In the genomic region with DNA sequence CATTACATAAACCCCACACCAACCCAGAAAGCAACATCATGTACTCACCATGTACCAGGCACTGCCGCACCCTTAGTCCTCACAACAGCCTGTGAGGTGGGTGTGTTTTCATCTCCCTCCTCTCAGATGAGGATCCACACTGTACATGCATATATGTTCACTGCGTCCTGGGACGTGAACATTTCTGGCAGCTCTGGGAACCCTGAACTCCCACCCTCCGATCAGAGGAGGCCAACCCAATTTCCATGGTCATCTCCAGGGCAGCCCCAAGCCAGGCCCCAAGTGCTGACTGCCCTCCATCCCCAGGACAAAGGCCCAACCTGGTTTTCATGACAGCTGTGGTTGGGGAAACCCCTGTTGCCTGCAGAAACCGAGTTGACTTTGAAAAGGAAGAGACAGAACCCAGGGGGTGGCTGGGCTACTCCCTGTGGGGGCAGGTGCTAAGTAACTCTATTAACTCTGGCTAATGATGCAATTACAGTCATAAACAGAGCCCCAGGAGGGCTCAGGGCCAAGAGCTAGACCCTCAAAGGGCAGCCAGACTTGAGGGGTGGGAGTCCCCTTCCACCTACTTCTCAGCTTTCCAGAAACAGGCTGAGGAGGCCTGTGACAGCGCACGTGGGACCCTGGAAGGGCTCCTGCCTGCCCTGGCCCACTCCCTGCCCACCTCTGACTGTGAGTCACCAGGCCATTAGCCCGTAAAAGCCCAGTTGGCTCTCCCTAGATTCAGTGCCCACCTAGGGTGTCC, we compare ENCODE assay signal across 9 cellular contexts. TPM values are rescaled to one million over a fixed set of nuclear protein-coding genes. Genes with fewer than 3 reads are reported as not detected.
DNase-seq lines count a peak whose midpoint lies in the region; ATAC-seq, FAIRE-seq and TF ChIP-seq lines count a peak whose summit lies in the region.
"Had no signal": no experiment of that assay in that cellular context is flagged by ENCODE, and none has a peak within 500 bp of the region (broad histone marks: within the 10 kb centered on the region; RNA-seq: fewer than 3 reads in every experiment).

No MANE protein-coding gene starts in this region.

- peak overlapping the region; percentile 92 to 93 for H3K27ac Mint-ChIP-seq in stimulated activated naive CD8-positive, alpha-beta T cell treated with anti-CD3 and anti-CD28 coated beads, Interleukin-15, amount 100 ng/mL, for 72 hours

- H3K4me3 ChIP-seq in SU-DHL-6 (ENCODE audit: insufficient read depth, low read length, poor library complexity, severe bottlenecking) = peak overlapping the region; percentile 63
- peak overlapping the region; percentile 92 for H3K4me3 ChIP-seq in GM12878
- H3K4me3 ChIP-seq in mononuclear cell (ENCODE audit: low read length) = peak overlapping the region; percentile 81

- 3% methylated on average over 8 of the region's 8 CpGs for WGBS in GM12878 (ENCODE audit: insufficient coverage, insufficient replicate concordance, low lambda C conversion rate, missing lambda C conversion rate)

- H3K4me2 ChIP-seq in SU-DHL-6 (ENCODE audit: low read depth, low read length, poor library complexity, severe bottlenecking) (peak overlapping the region; percentile 74), GM12878 (ENCODE audit: control insufficient read depth, insufficient read depth) (peak overlapping the region; percentile 99)

- H3K27ac ChIP-seq in SU-DHL-6 (ENCODE audit: low read depth, low read length) (peak overlapping the region; percentile 93), GM12878 (ENCODE audit: control insufficient read depth, insufficient read depth) (peak overlapping the region; percentile 98)

- no peaks in the 10 kb centered on the region for H3K9me2 ChIP-seq in SU-DHL-6 (replicated peaks; ENCODE audit: insufficient read depth, low read length)

- POLR2A ChIA-PET in GM12878 (lab: Charles Lee) = interaction anchor here (0.7 to 9.6 kb wide), 7 partner anchors 14 to 399 kb away, joined by 3 to 293 read pairs (median 6); no protein-coding TSS in a partner anchor

- H3K4me1 ChIP-seq in GM12878 (ENCODE audit: control insufficient read depth, insufficient read depth, low read length) = peaks cover 25% of the 10 kb centered on the region
- H3K4me1 ChIP-seq in mononuclear cell (ENCODE audit: insufficient read depth, low read length) = peaks cover 67% of the 10 kb centered on the region

- intact Hi-C loops in GM12878 (cut with micrococcal nuclease; ENCODE audit: unreplicated experiment) = loop anchor here (1.0 to 10.0 kb wide), 4 partner anchors 9 to 658 kb away; a partner anchor contains a TSS

- H3K36me3 ChIP-seq in SU-DHL-6 (ENCODE audit: low read length) = no peaks in the 10 kb centered on the region
- H3K36me3 ChIP-seq in GM12878 (ENCODE audit: control insufficient read depth in 2 of 2, insufficient read depth in 2 of 2, low read length in 1 of 2) = peaks cover 2 to 5% of the 10 kb centered on the region in 2 experiments; a peak in 1 of 4 replicates

- ATAC-seq in HG02798 (IDR thresholded peaks at IDR 0.05; ENCODE audit: poor library complexity, unreplicated experiment) = peak; percentile 33
- peak; percentile 53 for ATAC-seq in GM12878
- peak; percentile 72 for ATAC-seq in stimulated activated naive CD8-positive, alpha-beta T cell treated with anti-CD3 and anti-CD28 coated beads, Interleukin-15, amount 100 ng/mL, for 72 hours

- H3K4me1 Mint-ChIP-seq in stimulated activated naive CD8-positive, alpha-beta T cell treated with anti-CD3 and anti-CD28 coated beads, Interleukin-15, amount 100 ng/mL, for 72 hours = peaks cover 55% of the 10 kb centered on the region

- peak; percentile 61 for TF ChIP-seq POLR2A in GM12878 (IDR thresholded peaks at IDR 0.05; ENCODE audit: low read depth, low read length)

- RAD21 ChIA-PET in GM12878 (lab: Charles Lee; ENCODE audit: unreplicated experiment) = interaction anchor here (0.6 to 8.5 kb wide), 10 partner anchors 15 to 1039 kb away, joined by 3 to 300 read pairs (median 4); a partner anchor contains a TSS

- no peak for DNase-seq in GM18507 (ENCODE audit: extremely low spot score, insufficient read length, low read depth)
- peak; percentile 62 for DNase-seq in GM12878 (ENCODE audit: low read depth, low spot score)
- peak; percentile 70 to 83 for DNase-seq in stimulated activated naive CD8-positive, alpha-beta T cell treated with anti-CD3 and anti-CD28 coated beads, Interleukin-15, amount 100 ng/mL, for 72 hours
- DNase-seq in amniotic stem cell (lab: John Stamatoyannopoulos, UW) = no peak
- no peak for DNase-seq in SK-N-DZ (ENCODE audit: low spot score)

- peak overlapping the region; percentile 56 to 85 for H3K4me3 Mint-ChIP-seq in stimulated activated naive CD8-positive, alpha-beta T cell treated with anti-CD3 and anti-CD28 coated beads, Interleukin-15, amount 100 ng/mL, for 72 hours

- H3K9ac ChIP-seq in SU-DHL-6 (ENCODE audit: low read length) = peak overlapping the region; percentile 78
- H3K9ac ChIP-seq in GM12878 (ENCODE audit: control insufficient read depth, insufficient read depth, low read length) = peak overlapping the region; percentile 93

- H3F3A ChIP-seq in SU-DHL-6 (ENCODE audit: insufficient read depth) = peaks cover 28% of the 10 kb centered on the region

- TF ChIP-seq RAD21 in GM12878 (IDR thresholded peaks at IDR 0.05; ENCODE audit: insufficient read depth, low read depth, low read length) = no peak; the same call in 1 of the 2 replicates

- TF ChIP-seq CTCF in SU-DHL-6 (IDR thresholded peaks at IDR 0.05; ENCODE audit: insufficient read depth, low read length, poor library complexity, severe bottlenecking) (no peak), GM12878 (IDR thresholded peaks at IDR 0.05 in 2 of 3, conservative IDR thresholded peaks at IDR 0.05 in 1 of 3; ENCODE audit: control insufficient read depth in 2 of 3, extremely low read depth in 1 of 3, insufficient read depth in 1 of 3, low read depth in 3 of 3, low read length in 3 of 3) (no peak)

- peak; percentile 98 for FAIRE-seq in GM18507 (lab: Jason Lieb, UNC)
- peak; percentile 80 for FAIRE-seq in GM12878 (lab: Jason Lieb, UNC)
- FAIRE-seq: bronchial epithelial cell had no signal

- H3K79me2 ChIP-seq in SU-DHL-6 (ENCODE audit: insufficient read depth, low read length) (peaks cover 58% of the 10 kb centered on the region), GM12878 (ENCODE audit: control insufficient read depth, insufficient read depth, low read length) (peaks cover 69% of the 10 kb centered on the region)

- H3K9me3 ChIP-seq in SU-DHL-6 (ENCODE audit: insufficient read depth, low read length) (no peaks in the 10 kb centered on the region), GM12878 (replicated peaks; ENCODE audit: control insufficient read depth, insufficient read depth, low read length) (no peaks in the 10 kb centered on the region), mononuclear cell (ENCODE audit: low read depth, low read length) (no peaks in the 10 kb centered on the region)

- no TSS peak for BruUV-seq in GM12878 (replicated peaks; lab: Mats Ljungman, UMichigan)

- H3K27me3 ChIP-seq in SU-DHL-6 (ENCODE audit: low read length) (no peaks in the 10 kb centered on the region), GM12878 (replicated peaks in 1 of 2; ENCODE audit: control insufficient read depth in 2 of 2, insufficient read depth in 2 of 2, low read length in 1 of 2) (no peaks in the 10 kb centered on the region; a peak in 1 of 4 replicates), mononuclear cell (ENCODE audit: insufficient read depth, low read length) (no peaks in the 10 kb centered on the region)

- H3K27me3 Mint-ChIP-seq in stimulated activated naive CD8-positive, alpha-beta T cell treated with anti-CD3 and anti-CD28 coated beads, Interleukin-15, amount 100 ng/mL, for 72 hours = no peaks in the 10 kb centered on the region

- CTCF ChIA-PET in GM12878 (lab: Yijun Ruan, JAX) = interaction anchor here (0.8 to 6.2 kb wide), 11 partner anchors 11 to 400 kb away, joined by 3 to 87 read pairs (median 9); a partner anchor contains a TSS

- in situ Hi-C loops in GM12878 (cut with MboI) = no loop called here

- H3K9me3 Mint-ChIP-seq in stimulated activated naive CD8-positive, alpha-beta T cell treated with anti-CD3 and anti-CD28 coated beads, Interleukin-15, amount 100 ng/mL, for 72 hours = no peaks in the 10 kb centered on the region

- H4K20me1 ChIP-seq in SU-DHL-6 (ENCODE audit: low read depth, low read length) (no peaks in the 10 kb centered on the region), GM12878 (ENCODE audit: control insufficient read depth, insufficient read depth) (no peaks in the 10 kb centered on the region)

- TF ChIP-seq EP300 in GM12878 (IDR thresholded peaks at IDR 0.05; ENCODE audit: borderline replicate concordance in 1 of 2, control insufficient read depth in 1 of 2, low read depth in 2 of 2, low read length in 2 of 2) = peak; percentile 46 to 64; a peak in 2 of 4 replicates

- H2AFZ ChIP-seq in SU-DHL-6 (ENCODE audit: low read depth, low read length, severe bottlenecking) = no peak overlapping the region
- H2AFZ ChIP-seq in GM12878 (ENCODE audit: control insufficient read depth, low read depth, low read length) = no peak overlapping the region

- SMC1A ChIA-PET in GM12878 (lab: Charles Lee; ENCODE audit: uncharacterized antibody, unreplicated experiment) = interaction anchor here (1.2 to 8.5 kb wide), 8 partner anchors 8 to 445 kb away, joined by 3 to 168 read pairs (median 14); no protein-coding TSS in a partner anchor

RNA-seq across cellular contexts. Expression of a gene that starts 2.6 kb away (rescaled TPM):
- 91.8 and 108 TPM in 2 replicates for total RNA-seq in GM12878 (2013; cell fraction: nucleolus; rRNA removed)
- total RNA-seq in GM12878 (2014; rRNA removed) (95.7 and 97.9 TPM in 2 replicates), GM12878 (2014; rRNA removed; fragmentation: Illumina TruSeq; extraction: Trizol) (30.7 and 31.4 TPM in 2 replicates), GM12878 (2021) (97.7 and 108 TPM in 2 replicates), mononuclear cell (18.1 TPM)
- polyA plus RNA-seq in GM12878 (2011; ENCODE audit: low read depth) = 42.6 TPM
- polyA plus RNA-seq in GM12878 (2011; rRNA removed) (22.8 and 62.1 TPM in 2 replicates), GM12878 (2014; fragmentation: Illumina TruSeq; extraction: Trizol) (6.6 and 22.4 TPM in 2 replicates), GM12878 (2014; fragmentation: Nextera tagmentation; extraction: Ambion mirVana) (1 to 10 TPM in 1 of 2 experiments, under 1 TPM in 1; 0.84 to 2.6 TPM), GM12878 (2014; rRNA removed) (107 and 133 TPM in 2 replicates), GM12878 (2016; fragmentation: Nextera tagmentation; extraction: Ambion mirVana) (10 to 100 TPM; 59.4 to 64.3 TPM)
- polyA plus RNA-seq in GM12878 (2011; cell fraction: cytosol; rRNA removed) = 56.5 and 88.1 TPM in 2 replicates
- 83.6 and 85.7 TPM in 2 replicates for polyA plus RNA-seq in GM12878 (2011; cell fraction: nucleus; rRNA removed)
- 59.0 and 84.4 TPM in 2 replicates for polyA plus RNA-seq in GM12878 (2012)
- polyA minus RNA-seq in GM12878 (2011; rRNA and poly(A)+ RNA removed) = 46.4 and 70.0 TPM in 2 replicates
- polyA minus RNA-seq in GM12878 (2011; cell fraction: cytosol; rRNA and poly(A)+ RNA removed) = 35.4 and 37.4 TPM in 2 replicates
- 29.1 and 40.5 TPM in 2 replicates for polyA minus RNA-seq in GM12878 (2011; cell fraction: nucleus; rRNA and poly(A)+ RNA removed)
- polyA plus RNA-seq in SK-N-DZ (2014; cell fraction: cytosol; rRNA removed) = 3.0 and 3.2 TPM in 2 replicates
- 2.7 and 2.8 TPM in 2 replicates for polyA plus RNA-seq in SK-N-DZ (2014; cell fraction: nucleus; rRNA removed)

RNA-seq across cellular contexts. Expression of a gene that starts 14.4 kb away (rescaled TPM):
- not detected in 2 replicates for total RNA-seq in GM12878 (2013; cell fraction: nucleolus; rRNA removed)
- total RNA-seq in GM12878 (2014; rRNA removed) (not detected in 2 replicates), GM12878 (2014; rRNA removed; fragmentation: Illumina TruSeq; extraction: Trizol) (not detected in 2 replicates), GM12878 (2021) (0.26 and 1.2 TPM in 2 replicates), mononuclear cell (0.10 TPM)
- polyA plus RNA-seq in GM12878 (2011; ENCODE audit: low read depth) = not detected
- polyA plus RNA-seq in GM12878 (2011; rRNA removed) (not detected in 2 replicates), GM12878 (2014; fragmentation: Illumina TruSeq; extraction: Trizol) (not detected in 2 replicates), GM12878 (2014; fragmentation: Nextera tagmentation; extraction: Ambion mirVana) (not detected), GM12878 (2014; rRNA removed) (not detected in 2 replicates), GM12878 (2016; fragmentation: Nextera tagmentation; extraction: Ambion mirVana) (not detected)
- not detected in 2 replicates for polyA plus RNA-seq in GM12878 (2011; cell fraction: cytosol; rRNA removed)
- not detected in 2 replicates for polyA plus RNA-seq in GM12878 (2011; cell fraction: nucleus; rRNA removed)
- not detected in 2 replicates for polyA plus RNA-seq in GM12878 (2012)
- polyA minus RNA-seq in GM12878 (2011; rRNA and poly(A)+ RNA removed) = not detected in 2 replicates
- polyA minus RNA-seq in GM12878 (2011; cell fraction: cytosol; rRNA and poly(A)+ RNA removed) = not detected in 2 replicates
- polyA minus RNA-seq in GM12878 (2011; cell fraction: nucleus; rRNA and poly(A)+ RNA removed) = not detected in 2 replicates
- polyA plus RNA-seq in SK-N-DZ (2014; cell fraction: cytosol; rRNA removed) = not detected in 2 replicates
- not detected in 2 replicates for polyA plus RNA-seq in SK-N-DZ (2014; cell fraction: nucleus; rRNA removed)
- total RNA-seq: bronchial epithelial cell had no signal

RNA-seq across cellular contexts. Expression of a gene that starts 46.9 kb away (rescaled TPM):
- 3.2 TPM in 2 replicates for total RNA-seq in GM12878 (2013; cell fraction: nucleolus; rRNA removed)
- total RNA-seq in GM12878 (2014; rRNA removed) = 1.4 and 2.1 TPM in 2 replicates
- total RNA-seq in GM12878 (2014; rRNA removed; fragmentation: Illumina TruSeq; extraction: Trizol) = 1.3 TPM in 2 replicates
- total RNA-seq in GM12878 (2021) = 3.2 and 3.6 TPM in 2 replicates
- polyA plus RNA-seq in GM12878 (2011; ENCODE audit: low read depth) = 6.6 TPM
- 1.7 and 2.1 TPM in 2 replicates for polyA plus RNA-seq in GM12878 (2011; rRNA removed)
- polyA plus RNA-seq in GM12878 (2011; cell fraction: cytosol; rRNA removed) = 2.8 and 3.8 TPM in 2 replicates
- 6.8 and 8.2 TPM in 2 replicates for polyA plus RNA-seq in GM12878 (2011; cell fraction: nucleus; rRNA removed)
- polyA plus RNA-seq in GM12878 (2012) = 1.8 and 1.9 TPM in 2 replicates
- 0.16 and 1.2 TPM in 2 replicates for polyA plus RNA-seq in GM12878 (2014; fragmentation: Illumina TruSeq; extraction: Trizol)
- under 1 TPM; 0.05 to 0.09 TPM for polyA plus RNA-seq in GM12878 (2014; fragmentation: Nextera tagmentation; extraction: Ambion mirVana)
- 3.4 and 3.8 TPM in 2 replicates for polyA plus RNA-seq in GM12878 (2014; rRNA removed)
- polyA plus RNA-seq in GM12878 (2016; fragmentation: Nextera tagmentation; extraction: Ambion mirVana) = 1 to 10 TPM; 1.4 to 2.7 TPM
- polyA minus RNA-seq in GM12878 (2011; rRNA and poly(A)+ RNA removed) = 1.1 and 2.0 TPM in 2 replicates
- polyA minus RNA-seq in GM12878 (2011; cell fraction: cytosol; rRNA and poly(A)+ RNA removed) = 1.2 TPM in 2 replicates
- 0.73 and 2.9 TPM in 2 replicates for polyA minus RNA-seq in GM12878 (2011; cell fraction: nucleus; rRNA and poly(A)+ RNA removed)
- total RNA-seq in mononuclear cell = 2.1 TPM
- polyA plus RNA-seq in SK-N-DZ (2014; cell fraction: cytosol; rRNA removed) = 7.3 and 8.2 TPM in 2 replicates
- polyA plus RNA-seq in SK-N-DZ (2014; cell fraction: nucleus; rRNA removed) = 5.9 and 7.1 TPM in 2 replicates

RNA-seq across cellular contexts. Expression of a gene that starts 47.8 kb away (rescaled TPM):
- 2.1 and 3.4 TPM in 2 replicates for total RNA-seq in GM12878 (2013; cell fraction: nucleolus; rRNA removed)
- 0.85 TPM in 1 of 2 replicates, not detected in the other for total RNA-seq in GM12878 (2014; rRNA removed)
- total RNA-seq in GM12878 (2014; rRNA removed; fragmentation: Illumina TruSeq; extraction: Trizol) = not detected in 2 replicates
- total RNA-seq in GM12878 (2021) = 0.37 TPM in 1 of 2 replicates, not detected in the other
- polyA plus RNA-seq in GM12878 (2011; ENCODE audit: low read depth) = not detected
- polyA plus RNA-seq in GM12878 (2011; rRNA removed) = not detected in 2 replicates
- 0.10 TPM in 1 of 2 replicates, not detected in the other for polyA plus RNA-seq in GM12878 (2011; cell fraction: cytosol; rRNA removed)
- 0.99 and 2.1 TPM in 2 replicates for polyA plus RNA-seq in GM12878 (2011; cell fraction: nucleus; rRNA removed)
- polyA plus RNA-seq in GM12878 (2012) = 0.65 and 1.2 TPM in 2 replicates
- polyA plus RNA-seq in GM12878 (2014; fragmentation: Illumina TruSeq; extraction: Trizol) = not detected in 2 replicates
- polyA plus RNA-seq in GM12878 (2014; fragmentation: Nextera tagmentation; extraction: Ambion mirVana) = not detected
- polyA plus RNA-seq in GM12878 (2014; rRNA removed) = not detected in 2 replicates
- polyA plus RNA-seq in GM12878 (2016; fragmentation: Nextera tagmentation; extraction: Ambion mirVana) = under 1 TPM; 0.33 to 0.35 TPM
- polyA minus RNA-seq in GM12878 (2011; rRNA and poly(A)+ RNA removed) = not detected in 2 replicates
- not detected in 2 replicates for polyA minus RNA-seq in GM12878 (2011; cell fraction: cytosol; rRNA and poly(A)+ RNA removed)
- not detected in 2 replicates for polyA minus RNA-seq in GM12878 (2011; cell fraction: nucleus; rRNA and poly(A)+ RNA removed)
- total RNA-seq in mononuclear cell = 0.31 TPM
- 0.38 and 1.7 TPM in 2 replicates for polyA plus RNA-seq in SK-N-DZ (2014; cell fraction: cytosol; rRNA removed)
- 18.8 and 21.0 TPM in 2 replicates for polyA plus RNA-seq in SK-N-DZ (2014; cell fraction: nucleus; rRNA removed)

RNA-seq across cellular contexts. Expression of a gene that starts 54.7 kb away (rescaled TPM):
- 7.2 and 14.7 TPM in 2 replicates for total RNA-seq in GM12878 (2013; cell fraction: nucleolus; rRNA removed)
- total RNA-seq in GM12878 (2014; rRNA removed) = 206 TPM in 2 replicates
- total RNA-seq in GM12878 (2014; rRNA removed; fragmentation: Illumina TruSeq; extraction: Trizol) = 290 and 315 TPM in 2 replicates
- total RNA-seq in GM12878 (2021) = 262 and 265 TPM in 2 replicates
- 531 TPM for polyA plus RNA-seq in GM12878 (2011; ENCODE audit: low read depth)
- polyA plus RNA-seq in GM12878 (2011; rRNA removed) = 288 and 289 TPM in 2 replicates
- polyA plus RNA-seq in GM12878 (2011; cell fraction: cytosol; rRNA removed) = 273 and 455 TPM in 2 replicates
- 92.9 and 97.2 TPM in 2 replicates for polyA plus RNA-seq in GM12878 (2011; cell fraction: nucleus; rRNA removed)
- polyA plus RNA-seq in GM12878 (2012) = 285 and 314 TPM in 2 replicates
- polyA plus RNA-seq in GM12878 (2014; fragmentation: Illumina TruSeq; extraction: Trizol) = 746 and 940 TPM in 2 replicates
- 100 to 1,000 TPM; 653 to 729 TPM for polyA plus RNA-seq in GM12878 (2014; fragmentation: Nextera tagmentation; extraction: Ambion mirVana)
- 283 and 357 TPM in 2 replicates for polyA plus RNA-seq in GM12878 (2014; rRNA removed)
- 100 to 1,000 TPM; 538 to 566 TPM for polyA plus RNA-seq in GM12878 (2016; fragmentation: Nextera tagmentation; extraction: Ambion mirVana)
- polyA minus RNA-seq in GM12878 (2011; rRNA and poly(A)+ RNA removed) = 71.8 and 90.6 TPM in 2 replicates
- 23.6 and 24.3 TPM in 2 replicates for polyA minus RNA-seq in GM12878 (2011; cell fraction: cytosol; rRNA and poly(A)+ RNA removed)
- 13.2 and 14.3 TPM in 2 replicates for polyA minus RNA-seq in GM12878 (2011; cell fraction: nucleus; rRNA and poly(A)+ RNA removed)
- total RNA-seq in mononuclear cell = 56.3 TPM
- 262 and 269 TPM in 2 replicates for polyA plus RNA-seq in SK-N-DZ (2014; cell fraction: cytosol; rRNA removed)
- 116 and 149 TPM in 2 replicates for polyA plus RNA-seq in SK-N-DZ (2014; cell fraction: nucleus; rRNA removed)

Comparison
In these comparisons a context has a peak if more than half of its experiments do, and no peak if none do; other contexts are left out.
1. DNase-seq: peak in GM12878 (single experiment) and stimulated activated naive CD8-positive, alpha-beta T cell treated with anti-CD3 and anti-CD28 coated beads, Interleukin-15, amount 100 ng/mL, for 72 hours (2 of 2); none in GM18507 (single experiment), amniotic stem cell (single experiment) and SK-N-DZ (single experiment).
2. Peak in every context shown above with its lines, with median percentiles within 50 percentile points of each other: ATAC-seq and H3K4me3 ChIP-seq.